In the genomic region with DNA sequence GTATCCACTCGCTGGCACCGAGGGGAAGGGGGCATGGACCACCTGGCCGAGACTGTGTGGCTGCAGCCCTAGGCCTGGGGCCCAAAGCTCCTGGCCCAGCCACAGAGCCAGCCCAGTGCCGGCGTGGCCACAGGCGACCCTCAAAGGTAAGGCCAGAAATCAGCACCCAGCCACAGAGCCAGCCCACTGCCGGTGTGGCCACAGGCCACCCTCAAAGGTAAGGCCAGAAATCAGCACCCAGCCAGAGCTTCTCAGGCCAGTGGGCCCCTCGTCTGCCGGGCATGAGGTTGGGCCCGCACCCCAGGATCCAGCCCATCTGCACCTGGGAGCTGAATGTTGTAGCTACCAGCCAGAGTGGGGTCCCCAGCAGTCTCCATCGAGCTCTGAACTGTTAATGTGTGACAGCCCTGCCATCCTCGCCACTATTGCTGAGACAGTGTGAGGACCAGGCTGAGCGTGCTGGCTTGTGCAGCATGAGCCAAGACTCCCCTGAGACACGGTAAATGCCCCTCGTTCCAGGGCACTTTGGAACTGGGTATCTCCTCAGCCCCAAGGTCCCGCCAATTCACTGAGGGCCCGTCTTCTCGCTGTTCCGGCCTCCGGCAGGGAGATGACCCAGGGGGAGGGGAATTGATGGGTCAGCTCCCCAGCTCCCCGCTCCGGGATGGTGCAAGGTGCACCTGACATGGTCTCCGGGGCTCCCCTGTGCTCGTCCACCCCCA, we compare ENCODE assay signal across 19 cellular contexts. TPM values are rescaled to one million over a fixed set of nuclear protein-coding genes. Genes with fewer than 3 reads are reported as not detected.
DNase-seq lines count a peak whose midpoint lies in the region; ATAC-seq and TF ChIP-seq lines count a peak whose summit lies in the region.
"Had no signal": no experiment of that assay in that cellular context is flagged by ENCODE, and none has a peak within 500 bp of the region (broad histone marks: within the 10 kb centered on the region; RNA-seq: fewer than 3 reads in every experiment).

No MANE protein-coding gene starts in this region.

- H3K79me1 ChIP-seq in H9 (ENCODE audit: insufficient read depth, low read depth, low read length, poor library complexity, severe bottlenecking) = no peaks in the 10 kb centered on the region

- TF ChIP-seq CTCF in H9 (conservative IDR thresholded peaks at IDR 0.05) (no peak), dorsolateral prefrontal cortex (IDR thresholded peaks at IDR 0.05 in 54 of 56, conservative IDR thresholded peaks at IDR 0.05 in 2 of 56; ENCODE audit: low read depth in 1 of 56, partially characterized antibody in 56 of 56) (no peak), sigmoid colon (IDR thresholded peaks at IDR 0.05) (no peak), breast epithelium (IDR thresholded peaks at IDR 0.05) (no peak), GM23338 (conservative IDR thresholded peaks at IDR 0.05; ENCODE audit: low read depth in 2 of 2) (no peak)

- no peak overlapping the region for H3K4me3 Mint-ChIP-seq in H9
- no peak overlapping the region for H3K4me3 Mint-ChIP-seq in GM23338
- H3K4me3 Mint-ChIP-seq: CD14-positive monocyte had no signal

- DNase-seq in activated CD8-positive, alpha-beta memory T cell treated with anti-CD3 and anti-CD28 coated beads, Interleukin-2, amount 50 U/mL, for 48 hours = peak; percentile 47
- no peak for DNase-seq in activated CD8-positive, alpha-beta memory T cell treated with anti-CD3 and anti-CD28 coated beads, Interleukin-2, amount 50 U/mL, for 4 hours
- DNase-seq in H9 = peak; percentile 20
- DNase-seq in dorsolateral prefrontal cortex = peak in 6 of 10 donors; percentile 16 to 28 (median 22)
- peak; percentile 51 for DNase-seq in sigmoid colon
- no peak for DNase-seq in NCI-H187 (lab: John Stamatoyannopoulos, UW)
- no peak for DNase-seq in breast epithelium (ENCODE audit: low spot score in 2 of 2)
- no peak for DNase-seq in GM23338 (ENCODE audit: low spot score)
- DNase-seq: activated CD4-positive, alpha-beta T cell treated with anti-CD3 and anti-CD28 coated beads for 48 hours; foreskin keratinocyte; left colon; NCI-H1092; NCI-H69; small intestine had no signal

- no peak for TF ChIP-seq EP300 in sigmoid colon (IDR thresholded peaks at IDR 0.05)

- no CpG with 5 or more reads among the region's 24 CpGs for WGBS in H9 (ENCODE audit: extremely low coverage, insufficient read length, low lambda C conversion rate)
- 92 to 93% methylated on average over 24 of the region's 24 CpGs for WGBS in sigmoid colon, 2 donors

- no peaks in the 10 kb centered on the region for H3K4me1 ChIP-seq in H9 (ENCODE audit: insufficient read depth, low read length)
- peaks cover 0 to 14% (median 0%) of the 10 kb centered on the region in 4 donors for H3K4me1 ChIP-seq in sigmoid colon
- no peaks in the 10 kb centered on the region for H3K4me1 ChIP-seq in breast epithelium
- H3K4me1 ChIP-seq in GM23338 (ENCODE audit: insufficient read depth) = no peaks in the 10 kb centered on the region
- H3K4me1 ChIP-seq: foreskin keratinocyte, pancreas had no signal

- no peak overlapping the region for H2BK15ac ChIP-seq in H9 (ENCODE audit: low read depth, low read length)

- H3K4me1 Mint-ChIP-seq in H9 (no peaks in the 10 kb centered on the region), GM23338 (no peaks in the 10 kb centered on the region)
- H3K4me1 Mint-ChIP-seq: CD14-positive monocyte had no signal

- H3K56ac ChIP-seq in H9 (ENCODE audit: insufficient read length, low read depth, low read length) = no peak overlapping the region

- H2BK12ac ChIP-seq in H9 (ENCODE audit: insufficient read length, low read depth, low read length) = no peak overlapping the region

- 0 out of 2 replicates have a peak, but pooled peaks cover 4% of the 10 kb centered on the region for H3F3A ChIP-seq in GM23338 (replicated peaks; ENCODE audit: low read depth)

- H2AFZ ChIP-seq in H9 (ENCODE audit: low read length) = no peak overlapping the region
- no peak overlapping the region for H2AFZ ChIP-seq in GM23338

- H3K18ac ChIP-seq in H9 (ENCODE audit: insufficient read length, low read depth, low read length) = no peak overlapping the region

- H3K79me2 ChIP-seq in H9 (ENCODE audit: insufficient read depth, low read length) (no peaks in the 10 kb centered on the region), GM23338 (replicated peaks; ENCODE audit: insufficient read depth) (peaks cover 5% of the 10 kb centered on the region)

- no peak overlapping the region for H2BK20ac ChIP-seq in H9 (ENCODE audit: low read depth, low read length, poor library complexity, severe bottlenecking)

- H3K36me3 ChIP-seq in sigmoid colon (no peaks in the 10 kb centered on the region), breast epithelium (no peaks in the 10 kb centered on the region), GM23338 (ENCODE audit: insufficient read depth) (no peaks in the 10 kb centered on the region)
- H3K36me3 ChIP-seq: pancreas, transverse colon had no signal

- H2AK5ac ChIP-seq in H9 (ENCODE audit: insufficient read length, low read length) = no peak overlapping the region

- no peaks in the 10 kb centered on the region for H3K23me2 ChIP-seq in H9 (ENCODE audit: insufficient read length, low read depth, low read length, poor library complexity, severe bottlenecking)

- H3K4me2 ChIP-seq in H9 (ENCODE audit: insufficient read depth, insufficient read length, low read length) (no peak overlapping the region), GM23338 (no peak overlapping the region)
- H3K4me2 ChIP-seq: KMS-11 had no signal

- no peak overlapping the region for H4K5ac ChIP-seq in H9 (ENCODE audit: insufficient read length, low read depth, low read length)

- H3K14ac ChIP-seq in H9 (ENCODE audit: insufficient read depth, low read length) = no peak overlapping the region

- H3K27me3 ChIP-seq in H9 (ENCODE audit: insufficient read depth, low read length) (no peaks in the 10 kb centered on the region), dorsolateral prefrontal cortex (peaks cover 0 to 10% (median 0%) of the 10 kb centered on the region in 45 donors), sigmoid colon (peaks cover 0 to 36% (median 0%) of the 10 kb centered on the region in 3 donors), breast epithelium (no peaks in the 10 kb centered on the region), GM23338 (ENCODE audit: insufficient read depth) (no peaks in the 10 kb centered on the region)
- H3K27me3 ChIP-seq: pancreas had no signal

- no peak for TF ChIP-seq POLR2A in sigmoid colon (IDR thresholded peaks at IDR 0.05)
- TF ChIP-seq POLR2A in breast epithelium (IDR thresholded peaks at IDR 0.05) = no peak

- no peak overlapping the region for H3T11ph ChIP-seq in H9 (ENCODE audit: low read length)

- H2BK120ac ChIP-seq in H9 (ENCODE audit: low read depth, low read length, poor library complexity, severe bottlenecking) = no peak overlapping the region

- H3K9ac ChIP-seq in H9 (ENCODE audit: extremely low read depth, insufficient read length, low read length) = no peak overlapping the region
- H3K9ac ChIP-seq: KMS-11 had no signal

- no peaks in the 10 kb centered on the region for H4K20me1 ChIP-seq in H9 (ENCODE audit: control insufficient read depth, insufficient read depth, insufficient read length)
- H4K20me1 ChIP-seq in GM23338 (replicated peaks; ENCODE audit: insufficient read depth) = no peaks in the 10 kb centered on the region; the same call in 1 of the 2 replicates

- peaks cover 31 to 41% (median 34%) of the 10 kb centered on the region in 3 experiments for H3K36me3 Mint-ChIP-seq in H9 (ENCODE audit: insufficient read depth in 1 of 3, low read depth in 3 of 3)
- peaks cover 50% of the 10 kb centered on the region for H3K36me3 Mint-ChIP-seq in GM23338 (ENCODE audit: low read depth)

- H3K9me2 ChIP-seq in GM23338 (ENCODE audit: insufficient read depth) = no peaks in the 10 kb centered on the region

- no peak overlapping the region for H4K8ac ChIP-seq in H9 (replicated peaks; ENCODE audit: insufficient read length, low read depth, low read length)

- no peak overlapping the region for H3K27ac ChIP-seq in H9 (ENCODE audit: insufficient read length, low read depth, low read length)
- H3K27ac ChIP-seq in dorsolateral prefrontal cortex = no peak overlapping the region
- H3K27ac ChIP-seq in sigmoid colon = no peak overlapping the region
- no peak overlapping the region for H3K27ac ChIP-seq in breast epithelium
- H3K27ac ChIP-seq in GM23338 (ENCODE audit: low read depth) = no peak overlapping the region
- H3K27ac ChIP-seq: foreskin keratinocyte, KMS-11, pancreas, transverse colon had no signal

- H3K4me3 ChIP-seq in dorsolateral prefrontal cortex (no peak overlapping the region), sigmoid colon (no peak overlapping the region), breast epithelium (no peak overlapping the region), GM23338 (no peak overlapping the region)
- H3K4me3 ChIP-seq: pancreas, transverse colon had no signal

- H3K9me3 Mint-ChIP-seq in H9 (peaks cover 15 to 32% of the 10 kb centered on the region in 2 experiments), GM23338 (peaks cover 20% of the 10 kb centered on the region)

- H3K23ac ChIP-seq in H9 (ENCODE audit: insufficient read length, low read depth, low read length) = no peak overlapping the region

- no peak overlapping the region for H3K4ac ChIP-seq in H9 (ENCODE audit: low read depth, low read length)

- H3K9me3 ChIP-seq in H9 (ENCODE audit: control insufficient read depth, low read depth, low read length) (no peaks in the 10 kb centered on the region), sigmoid colon (no peaks in the 10 kb centered on the region), breast epithelium (no peaks in the 10 kb centered on the region)
- H3K9me3 ChIP-seq: pancreas, transverse colon had no signal

- ATAC-seq in GM23338 = no peak
- ATAC-seq: foreskin keratinocyte, left colon, pancreas, SK-N-SH treated with all-trans-retinoic acid at 6 μM for 48 hours had no signal

- H2BK5ac ChIP-seq in H9 (ENCODE audit: insufficient read length, low read length) = no peak overlapping the region

- 0 out of 7 replicates have a peak overlapping the region, but pooled peaks of 1 of the 3 experiments have one; percentile 31 for H3K27ac Mint-ChIP-seq in H9
- H3K27ac Mint-ChIP-seq in GM23338 = no peak overlapping the region

- intact Hi-C loops in dorsolateral prefrontal cortex (cut with DNase I) (no loop called here), sigmoid colon (cut with DNase I) (no loop called here), breast epithelium (cut with DNase I; ENCODE audit: low total_unique reads) (no loop called here)

- H3K27me3 Mint-ChIP-seq in H9 (ENCODE audit: low read depth) = no peaks in the 10 kb centered on the region
- peaks cover 27% of the 10 kb centered on the region for H3K27me3 Mint-ChIP-seq in GM23338 (ENCODE audit: insufficient read depth, low read depth, poor library complexity)

- no peak overlapping the region for H4K91ac ChIP-seq in H9 (ENCODE audit: insufficient read length, low read depth, low read length)

RNA-seq across cellular contexts. Expression of a gene that starts 4.6 kb away (rescaled TPM):
- total RNA-seq in H9 (2021) (6.7 and 6.8 TPM in 2 replicates), dorsolateral prefrontal cortex (10 to 100 TPM in 104 of 120 experiments, 1 to 10 TPM in 16; 4.0 to 48.0 (median 20.5) TPM), sigmoid colon (1 to 10 TPM in 1 of 4 donors, not detected in 3; 1.4 TPM), breast epithelium (under 1 TPM in 1 of 3 donors, not detected in 2; 0.59 TPM)
- polyA plus RNA-seq in sigmoid colon (under 1 TPM in 1 of 3 donors, not detected in 2; 0.20 TPM), GM23338 (2016; fragmentation: Nextera tagmentation; extraction: Ambion mirVana) (2.3 and 2.6 TPM in 2 replicates)
- 0.90 and 3.3 TPM in 2 replicates for total RNA-seq in GM23338 (2014; rRNA removed; shearing (Covaris generic))
- total RNA-seq: foreskin keratinocyte, transverse colon had no signal
- polyA plus RNA-seq: CD14-positive monocyte, foreskin keratinocyte had no signal

RNA-seq across cellular contexts. Expression of a gene that starts 24.3 kb away (rescaled TPM):
- total RNA-seq in H9 (2021) = 32.8 and 36.0 TPM in 2 replicates
- total RNA-seq in dorsolateral prefrontal cortex = 10 to 100 TPM in 116 of 120 experiments, 1 to 10 TPM in 4; 4.3 to 38.8 (median 21.8) TPM
- 10 to 100 TPM in 1 of 4 donors, 1 to 10 TPM in 2, under 1 TPM in 1; 0.95 to 18.3 (median 7.1) TPM for total RNA-seq in sigmoid colon
- 10 to 100 TPM in 1 of 3 donors, 1 to 10 TPM in 2; 3.2 to 11.0 (median 7.8) TPM for polyA plus RNA-seq in sigmoid colon
- 1 to 10 TPM; 1.6 to 7.0 (median 6.2) TPM for total RNA-seq in breast epithelium
- 30.7 and 37.6 TPM in 2 replicates for total RNA-seq in GM23338 (2014; rRNA removed; shearing (Covaris generic))
- polyA plus RNA-seq in GM23338 (2016; fragmentation: Nextera tagmentation; extraction: Ambion mirVana) = 69.6 and 70.2 TPM in 2 replicates

Comparison
In these comparisons a context has a peak if more than half of its experiments do, and no peak if none do; other contexts are left out.
1. DNase-seq: peak in activated CD8-positive, alpha-beta memory T cell treated with anti-CD3 and anti-CD28 coated beads, Interleukin-2, amount 50 U/mL, for 48 hours (single experiment), H9 (single experiment), dorsolateral prefrontal cortex (6 of 10) and sigmoid colon (single experiment); none in activated CD8-positive, alpha-beta memory T cell treated with anti-CD3 and anti-CD28 coated beads, Interleukin-2, amount 50 U/mL, for 4 hours (single experiment), NCI-H187 (0 of 2), breast epithelium (0 of 2) and GM23338 (single experiment).